ENCODE assay signal across 1 cellular context in genomic region chr9:33297455-33297854, GRCh38.
TF ChIP-seq lines count a peak whose summit lies in the region.

No MANE protein-coding gene starts in this region.

TF ChIP-seq in HEK293, 187 proteins besides CTCF, POLR2A, EP300 and RAD21 (continued from another document):
- TF ChIP-seq PRDM2 (tag by site-specific recombination; IDR thresholded peaks at IDR 0.05; ENCODE audit: borderline replicate concordance) (no peak), ZNF433 (tag by site-specific recombination; IDR thresholded peaks at IDR 0.05; ENCODE audit: low read depth) (no peak), IKZF3 (tag by site-specific recombination; IDR thresholded peaks at IDR 0.05) (no peak), ATF2 (tag by site-specific recombination; IDR thresholded peaks at IDR 0.05; ENCODE audit: low read depth) (no peak), MEIS1 (CRISPR knock-in tag; IDR thresholded peaks at IDR 0.05; ENCODE audit: borderline replicate concordance) (no peak), ZBTB6 (tag by site-specific recombination; IDR thresholded peaks at IDR 0.05) (no peak), FEZF1 (tag by site-specific recombination; IDR thresholded peaks at IDR 0.05) (no peak), KLF7 (tag by site-specific recombination; IDR thresholded peaks at IDR 0.05; ENCODE audit: borderline replicate concordance) (no peak)
